14 cellular contexts compared by ENCODE assay signal in the genomic region with DNA sequence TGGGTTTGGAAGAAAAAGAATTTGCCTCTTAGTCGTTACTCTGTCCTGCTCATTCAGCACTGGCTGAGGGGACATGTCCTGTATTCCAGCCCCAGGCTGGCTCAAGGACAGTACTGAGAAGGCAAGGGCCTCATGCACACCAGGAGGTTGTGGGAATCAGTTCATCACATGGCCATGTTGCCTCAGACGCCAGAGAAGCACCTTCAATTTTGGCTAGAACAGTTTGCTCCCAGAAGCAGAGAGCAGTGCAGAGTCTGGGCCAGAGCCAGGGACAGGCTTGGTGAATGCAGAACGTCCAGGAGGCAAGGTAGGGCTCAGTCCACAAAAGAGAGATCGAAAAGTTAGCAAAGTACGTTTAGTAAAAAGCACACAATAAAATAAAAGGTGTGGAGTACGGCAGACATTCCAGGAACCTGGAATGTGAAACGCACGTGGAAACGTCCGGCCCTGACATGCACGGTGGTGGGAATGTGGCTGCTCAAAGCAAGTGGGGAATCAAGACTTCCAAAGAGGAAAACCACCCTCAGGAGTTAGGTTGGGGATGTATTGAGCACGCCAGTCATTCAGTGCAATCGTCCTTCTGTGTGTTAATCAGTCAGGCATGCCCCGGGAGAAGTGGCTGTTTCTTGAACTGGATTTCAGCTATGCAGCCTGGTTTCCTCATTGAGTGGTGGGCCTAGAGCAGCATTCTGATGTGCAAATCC. TPM values are rescaled to one million over a fixed set of nuclear protein-coding genes. Genes with fewer than 3 reads are reported as not detected.
A peak's percentile ranks its signal among the peaks of the same experiment; 100 is the strongest.
DNase-seq lines count a peak whose midpoint lies in the region; ATAC-seq, FAIRE-seq and TF ChIP-seq lines count a peak whose summit lies in the region.
"Had no signal": no experiment of that assay in that cellular context is flagged by ENCODE, and none has a peak within 500 bp of the region (broad histone marks: within the 10 kb centered on the region; RNA-seq: fewer than 3 reads in every experiment).

No MANE protein-coding gene starts in this region.

- ATAC-seq in left lobe of liver (peak; percentile 8), GM18502 (IDR thresholded peaks at IDR 0.05; ENCODE audit: poor library complexity, unreplicated experiment) (no peak)
- ATAC-seq: activated T-cell treated with anti-CD3 and anti-CD28 coated beads, Interleukin-2, amount 50 U/mL, for 72 hours had no signal

- BruUV-seq in OCI-LY7 (replicated peaks; lab: Mats Ljungman, UMichigan) = no TSS peak

- H4K20me1 ChIP-seq in OCI-LY7 (ENCODE audit: insufficient read depth, low read length) = no peaks in the 10 kb centered on the region

- POLR2A ChIA-PET in OCI-LY7 (lab: Charles Lee) = no interaction called here

- no peak overlapping the region for H3K4me3 ChIP-seq in bronchial epithelial cell (ENCODE audit: low read depth, low read length)
- H3K4me3 ChIP-seq in suprapubic skin = no peak overlapping the region
- no peak overlapping the region for H3K4me3 ChIP-seq in OCI-LY7 (ENCODE audit: low read depth, low read length, poor library complexity, severe bottlenecking)

- H3K27ac ChIP-seq in suprapubic skin (peak overlapping the region; percentile 83), OCI-LY7 (ENCODE audit: low read depth, low read length, poor library complexity, severe bottlenecking) (no peak overlapping the region)

- no peak for TF ChIP-seq POLR2A in suprapubic skin (IDR thresholded peaks at IDR 0.05)

- no peak for TF ChIP-seq CTCF in bronchial epithelial cell (IDR thresholded peaks at IDR 0.05; ENCODE audit: insufficient read depth, low read length, severe bottlenecking)
- TF ChIP-seq CTCF in suprapubic skin (IDR thresholded peaks at IDR 0.05) = no peak
- no peak for TF ChIP-seq CTCF in OCI-LY7 (conservative IDR thresholded peaks at IDR 0.05; ENCODE audit: low read length)

- H3K36me3 ChIP-seq in bronchial epithelial cell (ENCODE audit: control insufficient read depth, insufficient read depth, low read length) (peaks cover 3% of the 10 kb centered on the region), suprapubic skin (no peaks in the 10 kb centered on the region), OCI-LY7 (ENCODE audit: insufficient read depth, low read length) (peaks cover 3% of the 10 kb centered on the region; the same call in 1 of the 2 replicates)

- H3K4me2 ChIP-seq in OCI-LY7 (ENCODE audit: low read length) = no peak overlapping the region

- peaks cover 59% of the 10 kb centered on the region for H3K4me1 ChIP-seq in suprapubic skin
- no peaks in the 10 kb centered on the region for H3K4me1 ChIP-seq in OCI-LY7 (ENCODE audit: insufficient read depth, low read length, poor library complexity, severe bottlenecking)

- CTCF ChIA-PET in OCI-LY7 (lab: Charles Lee; ENCODE audit: unreplicated experiment) = no interaction called here

- no peaks in the 10 kb centered on the region for H3K27me3 ChIP-seq in bronchial epithelial cell (ENCODE audit: control insufficient read depth, insufficient read depth, low read length)
- no peaks in the 10 kb centered on the region for H3K27me3 ChIP-seq in suprapubic skin

- no peak overlapping the region for H2AFZ ChIP-seq in OCI-LY7 (ENCODE audit: low read length)

- peak; percentile 40 for FAIRE-seq in bronchial epithelial cell (lab: Jason Lieb, UNC)

- no peaks in the 10 kb centered on the region for H3K9me3 ChIP-seq in suprapubic skin
- no peaks in the 10 kb centered on the region for H3K9me3 ChIP-seq in OCI-LY7 (ENCODE audit: low read length)

- intact Hi-C loops in OCI-LY7 (cut with micrococcal nuclease; ENCODE audit: unreplicated experiment) = no loop called here

- H3K79me2 ChIP-seq in OCI-LY7 (ENCODE audit: insufficient read depth, low read depth, low read length) = no peaks in the 10 kb centered on the region

- no peaks in the 10 kb centered on the region for H3K9me2 ChIP-seq in OCI-LY7 (ENCODE audit: insufficient read depth, low read length)

- in situ Hi-C loops in KBM-7 (cut with MboI; ENCODE audit: low pct_unique_long_range_greater_than_20kb, low sequenced_read_pairs) = no loop called here

- no peak for TF ChIP-seq EP300 in suprapubic skin (IDR thresholded peaks at IDR 0.05)

- peak; percentile 56 for DNase-seq in MV-4-11 (lab: John Stamatoyannopoulos, UW)
- peak; percentile 51 for DNase-seq in bronchial epithelial cell (ENCODE audit: low read depth)
- DNase-seq in left lobe of liver (ENCODE audit: low spot score) = peak; percentile 80
- DNase-seq in suprapubic skin (ENCODE audit: low spot score in 2 of 2) = peak in 1 of 2 donors; percentile 58
- DNase-seq in OCI-LY7 (ENCODE audit: low spot score) = no peak
- no peak for DNase-seq in KBM-7
- DNase-seq: activated CD4-positive, alpha-beta memory T cell treated with anti-CD3 and anti-CD28 coated beads for 36 hours; activated T-cell treated with anti-CD3 and anti-CD28 coated beads, Interleukin-2, amount 50 U/mL, for 72 hours; CD4-positive, alpha-beta memory T cell; cortex of kidney; MM.1S; NCI-H2107; SHP77 had no signal

- WGBS in suprapubic skin = 60% methylated on average over 14 of the region's 14 CpGs

RNA-seq across cellular contexts. Expression of a gene that starts 1.2 kb away (rescaled TPM):
- 29.7 and 71.0 TPM in 2 replicates for total RNA-seq in bronchial epithelial cell
- total RNA-seq in left lobe of liver = 21.7 TPM
- 1 to 10 TPM; 3.5 to 9.2 (median 8.1) TPM for total RNA-seq in suprapubic skin
- not detected in 2 replicates for total RNA-seq in OCI-LY7 (2014; rRNA removed; shearing (Covaris generic))
- not detected in 2 replicates for total RNA-seq in OCI-LY7 (2022)

Comparison
In these comparisons a context has a peak if more than half of its experiments do, and no peak if none do; other contexts are left out.
1. DNase-seq: peak in MV-4-11 (single experiment), bronchial epithelial cell (single experiment) and left lobe of liver (single experiment); none in OCI-LY7 (single experiment) and KBM-7 (single experiment).
2. RNA of a gene that starts 1.2 kb away (total RNA-seq): 29.7 to 71.0 TPM in bronchial epithelial cell, 21.7 TPM in left lobe of liver (single experiment) and 3.5 to 9.2 TPM in suprapubic skin; not detected in OCI-LY7; every median in the first group is over 4 times any median in the second.